7 cellular contexts compared by ENCODE assay signal in genomic region chr5:89930591-89931383, GRCh38.
A peak's percentile ranks its signal among the peaks of the same experiment; 100 is the strongest.
DNase-seq lines count a peak whose midpoint lies in the region; ATAC-seq and TF ChIP-seq lines count a peak whose summit lies in the region.

No MANE protein-coding gene starts in this region.

- no peak overlapping the region for H3K4me3 ChIP-seq in astrocyte of the cerebellum (ENCODE audit: low read depth, low read length)
- no peak overlapping the region for H3K4me3 ChIP-seq in sigmoid colon

- TF ChIP-seq POLR2A in sigmoid colon (IDR thresholded peaks at IDR 0.05) = no peak

- H3K27ac ChIP-seq in sigmoid colon = peak overlapping the region; percentile 24 to 63 (median 38)

- peaks cover 0 to 15% (median 5%) of the 10 kb centered on the region in 4 donors for H3K4me1 ChIP-seq in sigmoid colon

- in situ Hi-C loops in astrocyte of the cerebellum (cut with HindIII; ENCODE audit: low sequenced_read_pairs) = no loop called here

- H3K36me3 ChIP-seq in sigmoid colon = no peaks in the 10 kb centered on the region

- ATAC-seq in GM19395 (IDR thresholded peaks at IDR 0.05; ENCODE audit: unreplicated experiment) (peak; percentile 75), HG03280 (IDR thresholded peaks at IDR 0.05; ENCODE audit: unreplicated experiment) (peak; percentile 86)

- peak; percentile 44 for DNase-seq in astrocyte of the cerebellum (ENCODE audit: low read depth)
- DNase-seq in sigmoid colon = no peak
- no peak for DNase-seq in putamen (ENCODE audit: low spot score)
- DNase-seq in hippocampal formation (lab: John Stamatoyannopoulos, UW) = no peak
- DNase-seq in ureter (ENCODE audit: low spot score) = no peak

- peak in 1 of 4 donors; percentile 6 for TF ChIP-seq EP300 in sigmoid colon (IDR thresholded peaks at IDR 0.05)

- no peaks in the 10 kb centered on the region for H3K27me3 ChIP-seq in sigmoid colon

- H3K9me3 ChIP-seq in sigmoid colon = no peaks in the 10 kb centered on the region

- 16 to 49% methylated on average over 5 of the region's 5 CpGs for WGBS in sigmoid colon, 2 donors

- intact Hi-C loops in sigmoid colon (cut with DNase I) = no loop called here

- TF ChIP-seq CTCF in astrocyte of the cerebellum (IDR thresholded peaks at IDR 0.05; ENCODE audit: low read depth, low read length, missing control alignments) = no peak
- no peak for TF ChIP-seq CTCF in sigmoid colon (IDR thresholded peaks at IDR 0.05)
